Comparison of ENCODE assay signal across 14 cellular contexts in genomic region chr4:150318971-150319370, GRCh38.
A peak's percentile ranks its signal among the peaks of the same experiment; 100 is the strongest.
DNase-seq lines count a peak whose midpoint lies in the region; ATAC-seq and TF ChIP-seq lines count a peak whose summit lies in the region.
"Had no signal": no experiment of that assay in that cellular context is flagged by ENCODE, and none has a peak within 500 bp of the region (broad histone marks: within the 10 kb centered on the region; RNA-seq: fewer than 3 reads in every experiment).

No MANE protein-coding gene starts in this region.

- H3K27me3 ChIP-seq in Peyer's patch, result no peaks in the 10 kb centered on the region

- DNase-seq in NCI-H82 (lab: John Stamatoyannopoulos, UW), result peak; percentile 25
- no peak for DNase-seq in NCI-H82 treated with DMSO at 0.1 percent for 48 hours (lab: John Stamatoyannopoulos, UW; ENCODE audit: unreplicated experiment)
- DNase-seq in HuH-7.5 (ENCODE audit: low spot score), result peak; percentile 3
- DNase-seq in WTC11 (ENCODE audit: low spot score), result no peak
- peak; percentile 50 for DNase-seq in iPS-NIHi7 (ENCODE audit: extremely low spot score)
- no peak for DNase-seq in KG1 (lab: John Stamatoyannopoulos, UW)
- no peak for DNase-seq in Peyer's patch
- DNase-seq: CD8-positive, alpha-beta T cell; COR-L47; GM23248; H7 had no signal

- ATAC-seq in WTC11 (peak; percentile 44; the same call in 1 of the 2 replicates), HG03432 (IDR thresholded peaks at IDR 0.05; ENCODE audit: unreplicated experiment) (no peak)
- ATAC-seq: CD8-positive, alpha-beta T cell had no signal

- H3K9me3 Mint-ChIP-seq in WTC11, result no peaks in the 10 kb centered on the region
- H3K9me3 Mint-ChIP-seq: CD14-positive monocyte; CD8-positive, alpha-beta T cell had no signal

- H3K27me3 Mint-ChIP-seq in WTC11 (ENCODE audit: low read depth), result peaks cover 18% of the 10 kb centered on the region

- no peak overlapping the region for H3K27ac Mint-ChIP-seq in WTC11
- H3K27ac Mint-ChIP-seq: CD14-positive monocyte; CD8-positive, alpha-beta T cell had no signal

- CTCF ChIA-PET in WTC11 (lab: Charles Lee), result no interaction called here

- H3K9me3 ChIP-seq in Peyer's patch, result no peaks in the 10 kb centered on the region

- no peak overlapping the region for H3K4me3 Mint-ChIP-seq in WTC11
- H3K4me3 Mint-ChIP-seq: CD14-positive monocyte; CD8-positive, alpha-beta T cell had no signal

- POLR2A ChIA-PET in WTC11 (lab: Charles Lee), result interaction anchor here (0.5 kb wide), 1 partner anchor 58 kb away, joined by 6 read pairs; no protein-coding TSS in a partner anchor

- TF ChIP-seq CTCF in WTC11 (IDR thresholded peaks at IDR 0.05), result no peak
- TF ChIP-seq CTCF in Peyer's patch (IDR thresholded peaks at IDR 0.05), result no peak

- peaks cover 37% of the 10 kb centered on the region for H3K4me1 Mint-ChIP-seq in WTC11

- TF ChIP-seq POLR2A in Peyer's patch (IDR thresholded peaks at IDR 0.05), result no peak

- no peaks in the 10 kb centered on the region for H3K36me3 Mint-ChIP-seq in WTC11

- H3K4me1 ChIP-seq in Peyer's patch, result no peaks in the 10 kb centered on the region

- peaks cover 0 to 9% (median 0%) of the 10 kb centered on the region in 3 donors for H3K36me3 ChIP-seq in Peyer's patch

- no peak overlapping the region for H3K27ac ChIP-seq in Peyer's patch
- H3K27ac ChIP-seq: 22Rv1, GM23248 had no signal

- no peak overlapping the region for H3K4me3 ChIP-seq in Peyer's patch
- H3K4me3 ChIP-seq: GM23248 had no signal

TF ChIP-seq in WTC11, 78 proteins besides CTCF, POLR2A, EP300 and RAD21:
- no peak for TF ChIP-seq RORB (CRISPR knock-in tag; IDR thresholded peaks at IDR 0.05)

Comparison
In these comparisons a context has a peak if more than half of its experiments do, and no peak if none do; other contexts are left out.
1. DNase-seq: peak in NCI-H82 (single experiment), HuH-7.5 (single experiment) and iPS-NIHi7 (single experiment); none in NCI-H82 treated with DMSO at 0.1 percent for 48 hours (single experiment), WTC11 (single experiment), KG1 (single experiment) and Peyer's patch (0 of 3).